Comparison of ENCODE assay signal across 31 cellular contexts in genomic region chr6:25419879-25420278, GRCh38.
"Had no signal": no experiment of that assay in that cellular context is flagged by ENCODE, and none has a peak within 500 bp of the region (broad histone marks: within the 10 kb centered on the region; RNA-seq: fewer than 3 reads in every experiment).

No MANE protein-coding gene starts in this region.

- DNase-seq: colonic mucosa; effector CD8-positive, alpha-beta T cell; endodermal cell; foreskin fibroblast; gastrocnemius medialis; heart left ventricle; left ventricle myocardium superior; mucosa of descending colon; naive B cell; stimulated activated CD4-positive, alpha-beta T cell treated with anti-CD3 and anti-CD28 coated beads, Interleukin-12 subunit alpha, Interleukin-12 subunit beta, amount 100 ng/mL, for 4 hours; stimulated activated CD4-positive, alpha-beta T cell treated with anti-CD3 and anti-CD28 coated beads, Interleukin-1b, Interleukin-23, amount 100 ng/mL, for 48 hours; stimulated activated CD4-positive, alpha-beta T cell treated with anti-CD3 and anti-CD28 coated beads, Interleukin-4, amount 100 ng/mL, for 1 hour; stimulated activated CD8-positive, alpha-beta memory T cell treated with anti-CD3 and anti-CD28 coated beads, Interleukin-4, amount 100 ng/mL, for 48 hours; stimulated activated naive CD4-positive, alpha-beta T cell; stimulated activated naive CD8-positive, alpha-beta T cell treated with anti-CD3 and anti-CD28 coated beads, Interleukin-15, amount 100 ng/mL, for 72 hours; trophoblast cell had no signal

- H3K27me3 ChIP-seq: colonic mucosa, gastrocnemius medialis, heart left ventricle, hepatocyte, neural progenitor cell, right atrium auricular region, suprapubic skin had no signal

- H3K36me3 Mint-ChIP-seq: natural killer cell treated with Interleukin-12 subunit alpha and Interleukin-12 subunit beta and Interleukin-15 and Interleukin-18, amount 100 ng/mL, for 72 hours had no signal

- H3K27ac ChIP-seq: colonic mucosa, epithelial cell of prostate, gastrocnemius medialis, heart left ventricle, neural progenitor cell, parathyroid adenoma, suprapubic skin had no signal

- H3K4me1 ChIP-seq: colonic mucosa, gastrocnemius medialis had no signal

- H3K9ac ChIP-seq: neural progenitor cell, parathyroid adenoma had no signal

- H3K9me3 ChIP-seq: colonic mucosa, gastrocnemius medialis, mucosa of descending colon, right atrium auricular region, suprapubic skin had no signal

- H3K4me3 Mint-ChIP-seq: dendritic cell treated with granulocyte-macrophage colony-stimulating factor and Interleukin-4, amounts not matched to agents 40 ng/mL and 50 ng/mL, for 4 days; endodermal cell; memory B cell; mesothelial cell of epicardium; naive B cell; natural killer cell treated with Interleukin-12 subunit alpha and Interleukin-12 subunit beta and Interleukin-15 and Interleukin-18, amount 100 ng/mL, for 72 hours; neural progenitor cell; stimulated activated naive CD8-positive, alpha-beta T cell treated with anti-CD3 and anti-CD28 coated beads, Interleukin-15, amount 100 ng/mL, for 72 hours had no signal

- H3K27ac Mint-ChIP-seq: dendritic cell treated with granulocyte-macrophage colony-stimulating factor and Interleukin-4, amounts not matched to agents 40 ng/mL and 50 ng/mL, for 4 days; endodermal cell; memory B cell; mesothelial cell of epicardium; naive B cell; natural killer cell treated with Interleukin-12 subunit alpha and Interleukin-12 subunit beta and Interleukin-15 and Interleukin-18, amount 100 ng/mL, for 72 hours; neural progenitor cell had no signal

- H3K4me3 ChIP-seq: colonic mucosa, gastrocnemius medialis, heart left ventricle, hepatocyte, lung, mucosa of descending colon, neural progenitor cell, right atrium auricular region, smooth muscle cell, suprapubic skin had no signal

- H3K36me3 ChIP-seq: colonic mucosa, gastrocnemius medialis, heart left ventricle, neural progenitor cell, right atrium auricular region, suprapubic skin had no signal

- H3K79me2 ChIP-seq: parathyroid adenoma had no signal

- ATAC-seq: esophagus mucosa; gastrocnemius medialis; heart left ventricle; left ventricle myocardium superior; mucosa of descending colon; natural killer cell treated with Interleukin-12 subunit alpha and Interleukin-12 subunit beta and Interleukin-15 and Interleukin-18, amount 100 ng/mL, for 72 hours; sciatic nerve; stimulated activated naive CD8-positive, alpha-beta T cell treated with anti-CD3 and anti-CD28 coated beads, Interleukin-15, amount 100 ng/mL, for 72 hours had no signal

- H3K27me3 Mint-ChIP-seq: dendritic cell treated with granulocyte-macrophage colony-stimulating factor and Interleukin-4, amounts not matched to agents 40 ng/mL and 50 ng/mL, for 4 days; memory B cell; progenitor cell of endocrine pancreas; stimulated activated naive CD8-positive, alpha-beta T cell treated with anti-CD3 and anti-CD28 coated beads, Interleukin-15, amount 100 ng/mL, for 72 hours had no signal

- H3K4me1 Mint-ChIP-seq: memory B cell, naive B cell had no signal

- H2AFZ ChIP-seq: hepatocyte, neural progenitor cell, parathyroid adenoma had no signal

- H3K9me3 Mint-ChIP-seq: natural killer cell treated with Interleukin-12 subunit alpha and Interleukin-12 subunit beta and Interleukin-15 and Interleukin-18, amount 100 ng/mL, for 72 hours had no signal

- H3K4me2 ChIP-seq: neural progenitor cell, smooth muscle cell had no signal
